In the genomic region with DNA sequence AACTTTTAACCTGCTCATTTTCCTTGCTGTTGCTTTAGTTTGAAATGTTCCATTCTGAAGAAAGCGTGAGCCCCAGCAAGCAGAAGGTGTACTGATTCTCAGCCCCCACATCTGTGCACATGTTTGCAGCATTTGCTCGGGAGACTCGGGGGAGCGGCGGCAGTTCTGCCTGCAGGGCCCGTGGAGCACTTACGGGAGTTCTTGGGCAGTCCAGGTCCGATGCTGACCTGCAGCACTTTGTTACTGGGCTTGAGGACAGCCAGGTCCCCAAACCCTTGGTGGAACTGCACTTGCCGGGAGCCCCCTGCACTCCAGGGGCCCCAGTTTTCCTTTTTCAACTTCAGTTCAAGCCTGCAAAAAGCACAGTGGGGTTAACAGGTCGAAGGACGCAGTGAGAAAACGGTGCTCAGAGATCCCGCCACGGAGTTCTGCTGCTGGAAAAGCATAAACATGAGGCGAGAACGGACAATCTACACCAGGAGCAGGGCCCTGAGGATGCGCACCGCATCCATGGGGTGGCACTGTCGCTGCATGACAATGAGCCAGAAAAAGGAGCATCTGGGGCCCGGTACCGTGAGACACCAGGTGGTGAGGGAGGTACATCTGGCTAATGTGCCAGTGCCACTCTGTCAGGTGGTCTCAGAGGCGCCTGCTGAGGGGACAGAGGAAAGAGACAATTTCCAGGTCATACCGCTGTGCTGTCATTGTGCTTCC, we compare ENCODE assay signal across 9 cellular contexts. TPM values are rescaled to one million over a fixed set of nuclear protein-coding genes. Genes with fewer than 3 reads are reported as not detected.
DNase-seq lines count a peak whose midpoint lies in the region; ATAC-seq and TF ChIP-seq lines count a peak whose summit lies in the region.
"Had no signal": no experiment of that assay in that cellular context is flagged by ENCODE, and none has a peak within 500 bp of the region (broad histone marks: within the 10 kb centered on the region; RNA-seq: fewer than 3 reads in every experiment).

No MANE protein-coding gene starts in this region.

- no peaks in the 10 kb centered on the region for H3K9me2 ChIP-seq in DOHH2 (replicated peaks; ENCODE audit: control insufficient read depth, low read length)

- no peaks in the 10 kb centered on the region for H3K27me3 ChIP-seq in DOHH2 (ENCODE audit: control insufficient read depth, low read length)

- intact Hi-C loops in left colon (cut with DNase I, micrococcal nuclease), result no loop called here

- no peaks in the 10 kb centered on the region for H3K79me2 ChIP-seq in DOHH2 (ENCODE audit: control insufficient read depth, low read length)

- CTCF ChIA-PET in WTC11 (lab: Charles Lee), result interaction anchor here (1.2 to 1.6 kb wide), 3 partner anchors 14 to 86 kb away, joined by 3 to 4 read pairs (median 3); no protein-coding TSS in a partner anchor

- no peak overlapping the region for H3K4me2 ChIP-seq in DOHH2 (ENCODE audit: low read length)

- H3K4me1 ChIP-seq in DOHH2 (ENCODE audit: control insufficient read depth, low read length), result no peaks in the 10 kb centered on the region

- POLR2A ChIA-PET in WTC11 (lab: Charles Lee), result no interaction called here

- H3K27ac Mint-ChIP-seq in WTC11, result 0 out of 2 replicates have a peak overlapping the region, but pooled peaks have one; percentile 41

- H3K27me3 Mint-ChIP-seq in WTC11 (ENCODE audit: low read depth), result no peaks in the 10 kb centered on the region

- no peak overlapping the region for H3K27ac ChIP-seq in DOHH2 (ENCODE audit: low read depth, low read length)

- no peaks in the 10 kb centered on the region for H4K20me1 ChIP-seq in DOHH2 (ENCODE audit: control insufficient read depth, insufficient read depth, low read depth, low read length)

- peaks cover 17% of the 10 kb centered on the region for H3K36me3 ChIP-seq in DOHH2 (ENCODE audit: control insufficient read depth, low read length)

- peaks cover 13% of the 10 kb centered on the region for H3K4me1 Mint-ChIP-seq in WTC11

- peaks cover 4% of the 10 kb centered on the region for H3K9me3 Mint-ChIP-seq in WTC11

- H3K4me3 Mint-ChIP-seq in WTC11, result no peak overlapping the region

- H3K4me3 ChIP-seq in DOHH2 (ENCODE audit: low read length), result no peak overlapping the region

- peak; percentile 98 for ATAC-seq in WTC11
- peak; percentile 46 for ATAC-seq in left colon
- ATAC-seq in esophagus mucosa, result no peak
- ATAC-seq in GM21423 (IDR thresholded peaks at IDR 0.05; ENCODE audit: unreplicated experiment), result no peak
- no peak for ATAC-seq in GM21515 (IDR thresholded peaks at IDR 0.05; ENCODE audit: unreplicated experiment)

- H3K36me3 Mint-ChIP-seq in WTC11, result peaks cover 43% of the 10 kb centered on the region

- TF ChIP-seq CTCF in DOHH2 (IDR thresholded peaks at IDR 0.05; ENCODE audit: low read depth, low read length, poor library complexity, severe bottlenecking) (peak; percentile 41), WTC11 (IDR thresholded peaks at IDR 0.05) (no peak)

- DNase-seq in NCI-H1105 (lab: John Stamatoyannopoulos, UW), result peak; percentile 80
- peak; percentile 74 for DNase-seq in WTC11 (ENCODE audit: low spot score)
- no peak for DNase-seq in left colon
- no peak for DNase-seq in COLO829 (ENCODE audit: low spot score)

- no peaks in the 10 kb centered on the region for H3F3A ChIP-seq in DOHH2 (ENCODE audit: control insufficient read depth, insufficient read depth)

- no peaks in the 10 kb centered on the region for H3K9me3 ChIP-seq in DOHH2 (ENCODE audit: control insufficient read depth, insufficient read depth, low read length)

TF ChIP-seq in WTC11, 78 proteins besides CTCF, POLR2A, EP300 and RAD21:
- TF ChIP-seq ZNF121 (CRISPR knock-in tag; IDR thresholded peaks at IDR 0.05) (0 out of 2 replicates have a peak, but pooled peaks have one; percentile 4), ZNF317 (CRISPR knock-in tag; IDR thresholded peaks at IDR 0.05; ENCODE audit: borderline replicate concordance, low read depth) (no peak), KAT7 (CRISPR knock-in tag; IDR thresholded peaks at IDR 0.05; ENCODE audit: borderline replicate concordance) (no peak), ESRRA (CRISPR knock-in tag; IDR thresholded peaks at IDR 0.05; ENCODE audit: borderline replicate concordance) (no peak), ZNF138 (CRISPR knock-in tag; conservative IDR thresholded peaks at IDR 0.05) (no peak)

RNA-seq across cellular contexts. Expression of gene LDHAL6B, which starts 45.6 kb away (rescaled TPM):
- total RNA-seq in WTC11 (2021) (not detected in 3 replicates), left colon (not detected), esophagus mucosa (not detected)
- total RNA-seq: dermis microvascular lymphatic vessel endothelial cell had no signal

RNA-seq across cellular contexts. Expression of gene CCNB2, which starts 56.1 kb away (rescaled TPM):
- total RNA-seq in WTC11 (2021) (93.3 to 101 TPM (median 98.8 TPM) in 3 replicates), left colon (10 to 100 TPM in 1 of 2 donors, 1 to 10 TPM in 1; 7.6 to 17.6 TPM), esophagus mucosa (27.0 TPM)

Comparison
In these comparisons a context has a peak if more than half of its experiments do, and no peak if none do; other contexts are left out.
1. DNase-seq: peak in NCI-H1105 (single experiment) and WTC11 (single experiment); none in left colon (0 of 2) and COLO829 (single experiment).
2. ATAC-seq: peak in WTC11 (single experiment) and left colon (single experiment); none in esophagus mucosa (single experiment), GM21423 (single experiment) and GM21515 (single experiment).